9 cellular contexts compared by ENCODE assay signal in genomic region chr2:28613616-28614501, GRCh38.
DNase-seq lines count a peak whose midpoint lies in the region; ATAC-seq and TF ChIP-seq lines count a peak whose summit lies in the region.
"Had no signal": no experiment of that assay in that cellular context is flagged by ENCODE, and none has a peak within 500 bp of the region (broad histone marks: within the 10 kb centered on the region; RNA-seq: fewer than 3 reads in every experiment).

No MANE protein-coding gene starts in this region.

- H3K4ac ChIP-seq in IMR-90 (ENCODE audit: low read depth, low read length) = peak overlapping the region; percentile 69

- H3K14ac ChIP-seq in IMR-90 (replicated peaks; ENCODE audit: low read depth, low read length) = peak overlapping the region; percentile 61

- CTCF ChIA-PET in IMR-90 (lab: Yijun Ruan, JAX) = interaction anchor here (0.7 kb wide), 1 partner anchor 203 kb away, joined by 7 read pairs; no protein-coding TSS in a partner anchor

- peak overlapping the region; percentile 39 for H2AK9ac ChIP-seq in IMR-90 (replicated peaks; ENCODE audit: low read depth, low read length, poor library complexity)

- intact Hi-C loops in IMR-90 (cut with micrococcal nuclease) = no loop called here

- TF ChIP-seq CTCF in IMR-90 (conservative IDR thresholded peaks at IDR 0.05; ENCODE audit: low read depth, low read length) (no peak), epithelial cell of proximal tubule (conservative IDR thresholded peaks at IDR 0.05; ENCODE audit: low read depth, low read length) (no peak)

- 0 out of 2 replicates have a peak overlapping the region, but pooled peaks have one; percentile 40 for H3K23ac ChIP-seq in IMR-90 (ENCODE audit: low read depth, low read length)

- BruUV-seq in IMR-90 (replicated peaks; lab: Mats Ljungman, UMichigan) = no TSS peak

- dilution Hi-C loops in IMR-90 (cut with HindIII; ENCODE audit: low sequenced_read_pairs, unreplicated experiment) = no loop called here

- in situ Hi-C loops in IMR-90 (cut with MboI; ENCODE audit: low sequenced_read_pairs) = no loop called here

- 40% methylated on average over 1 of the region's 11 CpGs; no CpG with 5 or more reads in 1 of the 2 experiments for whole genome bisulfite sequencing in IMR-90 (ENCODE audit: extremely low coverage in 2 of 2, insufficient read length in 1 of 2), 2 experiments

- H2BK5ac ChIP-seq in IMR-90 (ENCODE audit: low read depth, low read length, poor library complexity, severe bottlenecking) = no peak overlapping the region

- H3K4me2 ChIP-seq in IMR-90 (ENCODE audit: low read depth, low read length) = no peak overlapping the region

- DNase-seq in IMR-90 (peak; percentile 92), epithelial cell of proximal tubule (ENCODE audit: low read depth) (peak; percentile 98), DMS 273 (lab: John Stamatoyannopoulos, UW; ENCODE audit: unreplicated experiment) (no peak)
- DNase-seq in activated CD4-positive, alpha-beta T cell treated with anti-CD3 and anti-CD28 coated beads for 4 hours = peak; percentile 42 to 50
- peak; percentile 56 for DNase-seq in stimulated activated CD4-positive, alpha-beta T cell treated with anti-CD3 and anti-CD28 coated beads, Interleukin-15, amount 100 ng/mL, for 24 hours

- H3K79me1 ChIP-seq in IMR-90 (ENCODE audit: low read depth in 1 of 2, low read length in 2 of 2) = peaks cover 0 to 5% of the 10 kb centered on the region in 2 experiments; a peak in 1 of 4 replicates

- ATAC-seq in IMR-90 (ENCODE audit: low read depth) = no peak
- no peak for ATAC-seq in HG03469 (IDR thresholded peaks at IDR 0.05; ENCODE audit: unreplicated experiment)
- no peak for ATAC-seq in HG02610 (IDR thresholded peaks at IDR 0.05; ENCODE audit: unreplicated experiment)
- ATAC-seq in HG02885 (IDR thresholded peaks at IDR 0.05; ENCODE audit: poor library complexity, unreplicated experiment) = no peak

- H2AFZ ChIP-seq in IMR-90 (replicated peaks; ENCODE audit: low read length, poor library complexity) = peak overlapping the region; percentile 62

- 0 out of 2 replicates have a peak overlapping the region, but pooled peaks have one; percentile 19 for H4K5ac ChIP-seq in IMR-90 (ENCODE audit: low read depth, low read length)

- H3K18ac ChIP-seq in IMR-90 (ENCODE audit: low read depth, low read length) = no peak overlapping the region

- H3K27me3 ChIP-seq in IMR-90 (ENCODE audit: control insufficient read depth, insufficient read depth, low read length) = no peaks in the 10 kb centered on the region

- H3K9me1 ChIP-seq in IMR-90 (ENCODE audit: insufficient read depth, low read length) = peaks cover 17% of the 10 kb centered on the region

- no peaks in the 10 kb centered on the region for H3K36me3 ChIP-seq in IMR-90 (ENCODE audit: control insufficient read depth, insufficient read depth, low read length)

- H3K4me1 ChIP-seq in IMR-90 (ENCODE audit: control insufficient read depth, insufficient read depth, low read length) = peaks cover 13% of the 10 kb centered on the region

- POLR2A ChIA-PET in IMR-90 (lab: Charles Lee; ENCODE audit: unreplicated experiment) = no interaction called here

- no peak overlapping the region for H3K56ac ChIP-seq in IMR-90 (ENCODE audit: extremely low read depth, insufficient read depth, low read length)

- TF ChIP-seq POLR2A in IMR-90 (IDR thresholded peaks at IDR 0.05; ENCODE audit: low read depth, low read length) = no peak

- no peak for TF ChIP-seq RAD21 in IMR-90 (IDR thresholded peaks at IDR 0.05; ENCODE audit: low read length)

- peak overlapping the region; percentile 56; the same call in 1 of the 2 replicates for H2BK120ac ChIP-seq in IMR-90 (ENCODE audit: low read depth, low read length)

- no peak overlapping the region for H2BK20ac ChIP-seq in IMR-90 (ENCODE audit: low read depth, low read length)

- H3K4me3 ChIP-seq in IMR-90 (ENCODE audit: insufficient read depth, low read depth, low read length) = no peak overlapping the region
- no peak overlapping the region for H3K4me3 ChIP-seq in epithelial cell of proximal tubule (ENCODE audit: low read depth, low read length)
- H3K4me3 ChIP-seq: SK-N-MC had no signal

- peak overlapping the region; percentile 70 for H2AK5ac ChIP-seq in IMR-90 (ENCODE audit: low read depth, low read length)

- peak overlapping the region; percentile 54; the same call in 2 of the 3 replicates for H2BK15ac ChIP-seq in IMR-90 (ENCODE audit: low read depth, low read length)

- H4K8ac ChIP-seq in IMR-90 (ENCODE audit: low read depth in 2 of 2, low read length in 2 of 2) = peak overlapping the region in 1 of 2 experiments; percentile 42; a peak in 1 of 4 replicates

- H4K20me1 ChIP-seq in IMR-90 (ENCODE audit: insufficient read depth, low read length) = no peaks in the 10 kb centered on the region; the same call in 1 of the 2 replicates

- H3K27ac ChIP-seq in IMR-90 (ENCODE audit: insufficient read depth, low read length) = no peak overlapping the region
- H3K27ac ChIP-seq: SK-N-MC had no signal

- H4K91ac ChIP-seq in IMR-90 (ENCODE audit: insufficient read depth, low read depth, low read length) = 0 out of 2 replicates have a peak overlapping the region, but pooled peaks have one; percentile 27

- no peak overlapping the region for H3K9ac ChIP-seq in IMR-90 (ENCODE audit: low read depth, low read length)

- H3K9me3 ChIP-seq in IMR-90 (ENCODE audit: control insufficient read depth, insufficient read depth, low read length) = no peaks in the 10 kb centered on the region

TF ChIP-seq in IMR-90, 13 proteins besides CTCF, POLR2A, EP300 and RAD21:
- TF ChIP-seq NFE2L2 (IDR thresholded peaks at IDR 0.05; ENCODE audit: low read depth, low read length) (no peak), CHD1 (IDR thresholded peaks at IDR 0.05; ENCODE audit: low read depth, low read length) (no peak), MXI1 (IDR thresholded peaks at IDR 0.05; ENCODE audit: borderline replicate concordance, low read depth, low read length) (no peak), MAZ (IDR thresholded peaks at IDR 0.05; ENCODE audit: borderline replicate concordance, low read depth, low read length) (no peak), MAFK (IDR thresholded peaks at IDR 0.05; ENCODE audit: low read depth, low read length) (no peak), USF2 (IDR thresholded peaks at IDR 0.05; ENCODE audit: low read depth, low read length) (no peak), RCOR1 (IDR thresholded peaks at IDR 0.05; ENCODE audit: insufficient replicate concordance, low read length) (no peak), ELK1 (IDR thresholded peaks at IDR 0.05; ENCODE audit: borderline replicate concordance, low read depth, low read length) (no peak), BHLHE40 (IDR thresholded peaks at IDR 0.05; ENCODE audit: low read depth, low read length) (no peak), SMC3 (IDR thresholded peaks at IDR 0.05; ENCODE audit: low read depth, low read length) (no peak), FOS (IDR thresholded peaks at IDR 0.05; ENCODE audit: low read depth, low read length) (no peak)
